In genomic region chr12:27780612-27781408, GRCh38 we compare ENCODE assay signal across 8 cellular contexts. TPM values are rescaled to one million over a fixed set of nuclear protein-coding genes. Genes with fewer than 3 reads are reported as not detected.
DNase-seq lines count a peak whose midpoint lies in the region; ATAC-seq and TF ChIP-seq lines count a peak whose summit lies in the region.

No MANE protein-coding gene starts in this region.

- peaks cover 39% of the 10 kb centered on the region for H3K4me1 ChIP-seq in DOHH2 (ENCODE audit: control insufficient read depth, low read length)
- H3K4me1 ChIP-seq in liver (ENCODE audit: control insufficient read depth in 4 of 4, insufficient read depth in 4 of 4, low read length in 3 of 4), result peaks cover 9 to 14% (median 11%) of the 10 kb centered on the region in 4 donors

- H3K9me2 ChIP-seq in DOHH2 (replicated peaks; ENCODE audit: control insufficient read depth, low read length) (no peaks in the 10 kb centered on the region), SU-DHL-6 (replicated peaks; ENCODE audit: insufficient read depth, low read length) (no peaks in the 10 kb centered on the region)

- H3K4me2 ChIP-seq in DOHH2 (ENCODE audit: low read length) (peak overlapping the region; percentile 93), SU-DHL-6 (ENCODE audit: low read depth, low read length, poor library complexity, severe bottlenecking) (peak overlapping the region; percentile 85)

- H2AFZ ChIP-seq in SU-DHL-6 (ENCODE audit: low read depth, low read length, severe bottlenecking), result peak overlapping the region; percentile 59

- peak overlapping the region; percentile 83 for H3K4me3 Mint-ChIP-seq in central memory CD8-positive, alpha-beta T cell
- peak overlapping the region; percentile 83 to 85 for H3K4me3 Mint-ChIP-seq in stimulated activated naive CD8-positive, alpha-beta T cell treated with anti-CD3 and anti-CD28 coated beads, Interleukin-15, amount 100 ng/mL, for 72 hours

- no peaks in the 10 kb centered on the region for H3K9me3 Mint-ChIP-seq in central memory CD8-positive, alpha-beta T cell
- no peaks in the 10 kb centered on the region for H3K9me3 Mint-ChIP-seq in stimulated activated naive CD8-positive, alpha-beta T cell treated with anti-CD3 and anti-CD28 coated beads, Interleukin-15, amount 100 ng/mL, for 72 hours

- TF ChIP-seq RAD21 in liver (IDR thresholded peaks at IDR 0.05), result no peak

- H3K4me1 Mint-ChIP-seq in central memory CD8-positive, alpha-beta T cell, result peaks cover 38% of the 10 kb centered on the region
- peaks cover 49% of the 10 kb centered on the region for H3K4me1 Mint-ChIP-seq in stimulated activated naive CD8-positive, alpha-beta T cell treated with anti-CD3 and anti-CD28 coated beads, Interleukin-15, amount 100 ng/mL, for 72 hours

- peak; percentile 28 for ATAC-seq in GM21381 (IDR thresholded peaks at IDR 0.05; ENCODE audit: unreplicated experiment)
- peak; percentile 38 for ATAC-seq in central memory CD8-positive, alpha-beta T cell (replicated peaks; ENCODE audit: extremely low read depth, poor library complexity, severe bottlenecking)
- ATAC-seq in stimulated activated naive CD8-positive, alpha-beta T cell treated with anti-CD3 and anti-CD28 coated beads, Interleukin-15, amount 100 ng/mL, for 72 hours, result peak; percentile 71

- no peak for TF ChIP-seq CTCF in DOHH2 (IDR thresholded peaks at IDR 0.05; ENCODE audit: low read depth, low read length, poor library complexity, severe bottlenecking)
- TF ChIP-seq CTCF in HL-60 (IDR thresholded peaks at IDR 0.05; ENCODE audit: insufficient read depth, low read length), result no peak
- TF ChIP-seq CTCF in SU-DHL-6 (IDR thresholded peaks at IDR 0.05; ENCODE audit: insufficient read depth, low read length, poor library complexity, severe bottlenecking), result no peak
- TF ChIP-seq CTCF in liver (IDR thresholded peaks at IDR 0.05; ENCODE audit: low read depth, low read length, missing input control), result no peak

- H3K36me3 ChIP-seq in DOHH2 (ENCODE audit: control insufficient read depth, low read length) (peaks cover 25% of the 10 kb centered on the region), SU-DHL-6 (ENCODE audit: low read length) (no peaks in the 10 kb centered on the region), liver (ENCODE audit: control insufficient read depth in 4 of 4, insufficient read depth in 3 of 4, low read depth in 1 of 4, low read length in 3 of 4) (no peaks in the 10 kb centered on the region)

- H3K27me3 ChIP-seq in DOHH2 (ENCODE audit: control insufficient read depth, low read length) (no peaks in the 10 kb centered on the region), HL-60 (ENCODE audit: insufficient read depth, poor library complexity, severe bottlenecking) (no peaks in the 10 kb centered on the region), SU-DHL-6 (ENCODE audit: low read length) (no peaks in the 10 kb centered on the region), liver (ENCODE audit: control insufficient read depth in 4 of 4, insufficient read depth in 4 of 4, low read length in 3 of 4) (no peaks in the 10 kb centered on the region)

- peaks cover 6% of the 10 kb centered on the region; the same call in 1 of the 2 replicates for H3F3A ChIP-seq in DOHH2 (ENCODE audit: control insufficient read depth, insufficient read depth)
- peaks cover 14% of the 10 kb centered on the region; the same call in 1 of the 2 replicates for H3F3A ChIP-seq in SU-DHL-6 (ENCODE audit: insufficient read depth)

- H3K79me2 ChIP-seq in DOHH2 (ENCODE audit: control insufficient read depth, low read length) (peaks cover 53% of the 10 kb centered on the region), SU-DHL-6 (ENCODE audit: insufficient read depth, low read length) (peaks cover 51% of the 10 kb centered on the region)

- WGBS in liver, result 31% methylated on average over 27 of the region's 27 CpGs

- H3K4me3 ChIP-seq in DOHH2 (ENCODE audit: low read length) (peak overlapping the region; percentile 86), HL-60 (replicated peaks; ENCODE audit: insufficient read depth, low read length) (peak overlapping the region; percentile 81), SU-DHL-6 (ENCODE audit: insufficient read depth, low read length, poor library complexity, severe bottlenecking) (peak overlapping the region; percentile 62), liver (ENCODE audit: low read depth in 1 of 3, low read length in 3 of 3) (peak overlapping the region; percentile 61 to 98 (median 81))

- H3K27me3 Mint-ChIP-seq in central memory CD8-positive, alpha-beta T cell, result no peaks in the 10 kb centered on the region
- no peaks in the 10 kb centered on the region for H3K27me3 Mint-ChIP-seq in stimulated activated naive CD8-positive, alpha-beta T cell treated with anti-CD3 and anti-CD28 coated beads, Interleukin-15, amount 100 ng/mL, for 72 hours

- DNase-seq in HL-60 (ENCODE audit: low read depth in 1 of 2, low spot score in 1 of 2), result peak in 1 of 2 experiments; percentile 4
- DNase-seq in central memory CD8-positive, alpha-beta T cell (ENCODE audit: low spot score in 2 of 2), result peak in 1 of 2 donors; percentile 24
- peak in 1 of 2 donors; percentile 66 for DNase-seq in stimulated activated naive CD8-positive, alpha-beta T cell treated with anti-CD3 and anti-CD28 coated beads, Interleukin-15, amount 100 ng/mL, for 72 hours
- no peak for DNase-seq in NOMO-1 treated with dmso at 0.1 percent for 144 hours (lab: John Stamatoyannopoulos, UW; ENCODE audit: unreplicated experiment)

- H4K20me1 ChIP-seq in DOHH2 (ENCODE audit: control insufficient read depth, insufficient read depth, low read depth, low read length) (no peaks in the 10 kb centered on the region), SU-DHL-6 (ENCODE audit: low read depth, low read length) (no peaks in the 10 kb centered on the region)

- H3K9me3 ChIP-seq in DOHH2 (ENCODE audit: control insufficient read depth, insufficient read depth, low read length) (no peaks in the 10 kb centered on the region), SU-DHL-6 (ENCODE audit: insufficient read depth, low read length) (no peaks in the 10 kb centered on the region), liver (ENCODE audit: control insufficient read depth in 4 of 4, low read length in 3 of 4) (no peaks in the 10 kb centered on the region)

- peak overlapping the region; percentile 25 for H3K27ac Mint-ChIP-seq in central memory CD8-positive, alpha-beta T cell (ENCODE audit: low read depth)
- peak overlapping the region; percentile 85 for H3K27ac Mint-ChIP-seq in stimulated activated naive CD8-positive, alpha-beta T cell treated with anti-CD3 and anti-CD28 coated beads, Interleukin-15, amount 100 ng/mL, for 72 hours

- H3K27ac ChIP-seq in DOHH2 (ENCODE audit: low read depth, low read length) (peak overlapping the region; percentile 52), HL-60 (replicated peaks) (peak overlapping the region; percentile 66), SU-DHL-6 (ENCODE audit: low read depth, low read length) (peak overlapping the region; percentile 71), liver (ENCODE audit: low read depth in 1 of 2, low read length in 2 of 2) (peak overlapping the region; percentile 59 to 76)

- H3K36me3 Mint-ChIP-seq in central memory CD8-positive, alpha-beta T cell (ENCODE audit: insufficient read depth), result peaks cover 7% of the 10 kb centered on the region

- peak overlapping the region; percentile 78 for H3K9ac ChIP-seq in SU-DHL-6 (ENCODE audit: low read length)
- peak overlapping the region in 1 of 2 donors; percentile 22 for H3K9ac ChIP-seq in liver (ENCODE audit: low read depth in 1 of 2, low read length in 2 of 2)

TF ChIP-seq in liver, 16 proteins besides CTCF, POLR2A, EP300 and RAD21:
- TF ChIP-seq FOXA1 (IDR thresholded peaks at IDR 0.05) (no peak), HNF4G (IDR thresholded peaks at IDR 0.05) (no peak), FOXA2 (IDR thresholded peaks at IDR 0.05) (no peak), TAF1 (conservative IDR thresholded peaks at IDR 0.05) (no peak), SP1 (IDR thresholded peaks at IDR 0.05) (no peak), HNF4A (conservative IDR thresholded peaks at IDR 0.05) (no peak), JUND (IDR thresholded peaks at IDR 0.05) (no peak), ATF3 (IDR thresholded peaks at IDR 0.05) (no peak), GABPA (IDR thresholded peaks at IDR 0.05 in 1 of 2, conservative IDR thresholded peaks at IDR 0.05 in 1 of 2) (no peak), EGR1 (IDR thresholded peaks at IDR 0.05; ENCODE audit: low read depth in 2 of 2) (no peak)

RNA-seq across cellular contexts. Expression of gene MANSC4, which starts 0.8 kb away (rescaled TPM):
- total RNA-seq in liver, result not detected
- polyA plus RNA-seq in liver, result not detected

RNA-seq across cellular contexts. Expression of gene KLHL42, which starts 0.8 kb away (rescaled TPM):
- 10 to 100 TPM in 1 of 2 donors, 1 to 10 TPM in 1; 8.8 to 13.4 TPM for total RNA-seq in liver
- 1 to 10 TPM; 3.6 to 4.1 TPM for polyA plus RNA-seq in liver
